8 cellular contexts compared by ENCODE assay signal in the genomic region with DNA sequence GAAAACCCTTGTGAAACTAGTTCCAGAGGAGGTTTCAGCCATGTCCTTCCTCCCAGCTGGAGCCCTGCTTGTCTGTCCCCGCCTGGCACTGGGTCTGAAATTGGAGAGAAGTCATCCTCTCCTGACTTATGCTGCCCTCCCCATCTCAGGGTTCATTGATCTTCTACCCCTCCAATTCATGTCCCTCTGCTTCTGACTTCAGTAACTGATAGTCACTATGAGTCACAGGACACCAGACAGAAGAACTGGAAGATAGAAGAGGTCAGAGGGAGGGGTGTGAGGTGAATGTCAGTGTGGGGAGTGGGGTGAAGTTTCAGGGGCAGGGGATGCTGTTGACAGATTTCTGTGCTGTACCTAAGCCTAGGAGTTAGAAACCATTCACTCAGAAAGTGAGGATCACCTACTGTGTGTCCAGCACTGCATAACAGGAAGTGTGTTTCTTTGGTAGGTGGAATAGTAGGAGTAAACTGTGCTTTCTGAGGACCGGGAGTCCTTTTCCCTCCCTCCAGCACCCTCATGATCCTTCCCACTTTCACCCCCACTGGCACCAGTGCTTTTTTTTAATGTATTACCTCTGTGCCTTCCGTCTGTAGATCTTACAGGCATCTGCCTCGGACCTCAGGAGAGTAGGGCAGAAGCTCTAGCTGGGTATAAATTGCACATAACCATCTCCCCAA. TPM values are rescaled to one million over a fixed set of nuclear protein-coding genes. Genes with fewer than 3 reads are reported as not detected.
A peak's percentile ranks its signal among the peaks of the same experiment; 100 is the strongest.
DNase-seq lines count a peak whose midpoint lies in the region; ATAC-seq and TF ChIP-seq lines count a peak whose summit lies in the region.

No MANE protein-coding gene starts in this region.

- no peak overlapping the region for H2BK5ac ChIP-seq in mesendoderm (ENCODE audit: low read length)

- H2BK120ac ChIP-seq in mesendoderm (ENCODE audit: low read depth, low read length): no peak overlapping the region

- peak overlapping the region; percentile 90 for H3K4me3 Mint-ChIP-seq in activated naive CD4-positive, alpha-beta T cell treated with anti-CD3 and anti-CD28 coated beads, Interleukin-2, amount 50 U/mL, for 24 hours
- peak overlapping the region; percentile 86 for H3K4me3 Mint-ChIP-seq in activated naive CD8-positive, alpha-beta T cell treated with anti-CD3 and anti-CD28 coated beads, Interleukin-2, amount 50 U/mL, for 24 hours

- no peak for DNase-seq in activated naive CD4-positive, alpha-beta T cell (lab: John Stamatoyannopoulos, UW)
- DNase-seq in activated naive CD8-positive, alpha-beta T cell treated with anti-CD3 and anti-CD28 coated beads, Interleukin-2, amount 50 U/mL, for 24 hours: no peak
- DNase-seq in mesendoderm: no peak
- no peak for DNase-seq in upper lobe of left lung
- no peak for DNase-seq in stimulated activated naive CD4-positive, alpha-beta T cell (lab: John Stamatoyannopoulos, UW)

- no peak overlapping the region for H3K4ac ChIP-seq in mesendoderm (ENCODE audit: low read depth, low read length)

- H2BK15ac ChIP-seq in mesendoderm (replicated peaks; ENCODE audit: low read depth): no peak overlapping the region

- H3K9me3 Mint-ChIP-seq in activated naive CD4-positive, alpha-beta T cell treated with anti-CD3 and anti-CD28 coated beads, Interleukin-2, amount 50 U/mL, for 24 hours: no peaks in the 10 kb centered on the region
- no peaks in the 10 kb centered on the region for H3K9me3 Mint-ChIP-seq in activated naive CD8-positive, alpha-beta T cell treated with anti-CD3 and anti-CD28 coated beads, Interleukin-2, amount 50 U/mL, for 24 hours

- H3K79me1 ChIP-seq in mesendoderm (ENCODE audit: low read length): peaks cover 8% of the 10 kb centered on the region

- TF ChIP-seq EP300 in upper lobe of left lung (IDR thresholded peaks at IDR 0.05): no peak

- H3K27ac ChIP-seq in mesendoderm (ENCODE audit: low read depth, low read length) (no peak overlapping the region), upper lobe of left lung (peak overlapping the region in 2 of 4 donors; percentile 86 to 91)

- H3K79me2 ChIP-seq in mesendoderm (ENCODE audit: control insufficient read depth, insufficient read depth, low read length): no peaks in the 10 kb centered on the region

- no peaks in the 10 kb centered on the region for H3K9me3 ChIP-seq in upper lobe of left lung

- no peak overlapping the region for H3K4me2 ChIP-seq in mesendoderm (ENCODE audit: low read length)

- H3K27me3 Mint-ChIP-seq in activated naive CD4-positive, alpha-beta T cell treated with anti-CD3 and anti-CD28 coated beads, Interleukin-2, amount 50 U/mL, for 24 hours: no peaks in the 10 kb centered on the region
- H3K27me3 Mint-ChIP-seq in activated naive CD8-positive, alpha-beta T cell treated with anti-CD3 and anti-CD28 coated beads, Interleukin-2, amount 50 U/mL, for 24 hours: no peaks in the 10 kb centered on the region

- H3K27me3 ChIP-seq in mesendoderm (ENCODE audit: insufficient read depth, low read length, poor library complexity) (no peaks in the 10 kb centered on the region), upper lobe of left lung (no peaks in the 10 kb centered on the region)

- no peak overlapping the region for H2AK5ac ChIP-seq in mesendoderm (ENCODE audit: low read length)

- H3K4me1 ChIP-seq in mesendoderm (ENCODE audit: control insufficient read depth, low read depth, low read length) (peaks cover 2% of the 10 kb centered on the region), upper lobe of left lung (peaks cover 4 to 10% (median 7%) of the 10 kb centered on the region in 4 donors)

- H3K36me3 ChIP-seq in mesendoderm (ENCODE audit: control insufficient read depth, insufficient read depth, low read length): peaks cover 7% of the 10 kb centered on the region
- H3K36me3 ChIP-seq in upper lobe of left lung: peaks cover 7 to 44% (median 32%) of the 10 kb centered on the region in 4 donors

- H3K36me3 Mint-ChIP-seq in activated naive CD4-positive, alpha-beta T cell treated with anti-CD3 and anti-CD28 coated beads, Interleukin-2, amount 50 U/mL, for 24 hours: peaks cover 11% of the 10 kb centered on the region
- H3K36me3 Mint-ChIP-seq in activated naive CD8-positive, alpha-beta T cell treated with anti-CD3 and anti-CD28 coated beads, Interleukin-2, amount 50 U/mL, for 24 hours (ENCODE audit: low read depth): peaks cover 19% of the 10 kb centered on the region

- no peak for TF ChIP-seq POLR2A in upper lobe of left lung (IDR thresholded peaks at IDR 0.05)

- no peak overlapping the region for H4K5ac ChIP-seq in mesendoderm (ENCODE audit: low read length)

- no peak overlapping the region for H3K18ac ChIP-seq in mesendoderm (ENCODE audit: low read length)

- H3K23ac ChIP-seq in mesendoderm (ENCODE audit: low read length): no peak overlapping the region

- H3K27ac Mint-ChIP-seq in activated naive CD4-positive, alpha-beta T cell treated with anti-CD3 and anti-CD28 coated beads, Interleukin-2, amount 50 U/mL, for 24 hours: peak overlapping the region; percentile 79
- peak overlapping the region; percentile 84 for H3K27ac Mint-ChIP-seq in activated naive CD8-positive, alpha-beta T cell treated with anti-CD3 and anti-CD28 coated beads, Interleukin-2, amount 50 U/mL, for 24 hours

- peak overlapping the region; percentile 8 for H3K9ac ChIP-seq in mesendoderm (ENCODE audit: low read length)

- no peak for TF ChIP-seq CTCF in upper lobe of left lung (IDR thresholded peaks at IDR 0.05)

- H3K56ac ChIP-seq in mesendoderm (ENCODE audit: low read length): no peak overlapping the region

- H3K4me1 Mint-ChIP-seq in activated naive CD4-positive, alpha-beta T cell treated with anti-CD3 and anti-CD28 coated beads, Interleukin-2, amount 50 U/mL, for 24 hours: peaks cover 44% of the 10 kb centered on the region
- H3K4me1 Mint-ChIP-seq in activated naive CD8-positive, alpha-beta T cell treated with anti-CD3 and anti-CD28 coated beads, Interleukin-2, amount 50 U/mL, for 24 hours: peaks cover 40% of the 10 kb centered on the region

- peak; percentile 21 for ATAC-seq in activated naive CD8-positive, alpha-beta T cell treated with anti-CD3 and anti-CD28 coated beads, Interleukin-2, amount 50 U/mL, for 24 hours
- no peak for ATAC-seq in upper lobe of left lung (ENCODE audit: low FRiP score in 2 of 2)
- no peak for ATAC-seq in GM19463 (IDR thresholded peaks at IDR 0.05; ENCODE audit: unreplicated experiment)
- ATAC-seq in GM18517 (IDR thresholded peaks at IDR 0.05; ENCODE audit: unreplicated experiment): no peak

- H3K4me3 ChIP-seq in mesendoderm (ENCODE audit: low read length): no peak overlapping the region
- H3K4me3 ChIP-seq in upper lobe of left lung: peak overlapping the region in 3 of 4 donors; percentile 62 to 92 (median 76)

- H4K8ac ChIP-seq in mesendoderm (ENCODE audit: low read depth, low read length): no peak overlapping the region

- no CpG with 5 or more reads among the region's 4 CpGs for whole genome bisulfite sequencing in mesendoderm (ENCODE audit: extremely low coverage, insufficient coverage, low lambda C conversion rate)
- 63 to 76% methylated on average over 4 of the region's 4 CpGs for WGBS in upper lobe of left lung, 2 donors

RNA-seq across cellular contexts. Expression of a gene that starts 0.6 kb away (rescaled TPM):
- 141 TPM for polyA plus RNA-seq in mesendoderm (2013, experiment 1 of 2)
- 138 TPM for polyA plus RNA-seq in mesendoderm (2013, experiment 2 of 2)
- total RNA-seq in upper lobe of left lung: 10 to 100 TPM; 34.6 to 72.4 (median 45.5) TPM

RNA-seq across cellular contexts. Expression of a gene that starts 17.6 kb away (rescaled TPM):
- polyA plus RNA-seq in mesendoderm (2013, experiment 1 of 2): 19.2 TPM
- 20.3 TPM for polyA plus RNA-seq in mesendoderm (2013, experiment 2 of 2)
- 10 to 100 TPM; 12.2 to 23.3 (median 16.2) TPM for total RNA-seq in upper lobe of left lung
